ENCODE assay signal across 30 cellular contexts in the genomic region with DNA sequence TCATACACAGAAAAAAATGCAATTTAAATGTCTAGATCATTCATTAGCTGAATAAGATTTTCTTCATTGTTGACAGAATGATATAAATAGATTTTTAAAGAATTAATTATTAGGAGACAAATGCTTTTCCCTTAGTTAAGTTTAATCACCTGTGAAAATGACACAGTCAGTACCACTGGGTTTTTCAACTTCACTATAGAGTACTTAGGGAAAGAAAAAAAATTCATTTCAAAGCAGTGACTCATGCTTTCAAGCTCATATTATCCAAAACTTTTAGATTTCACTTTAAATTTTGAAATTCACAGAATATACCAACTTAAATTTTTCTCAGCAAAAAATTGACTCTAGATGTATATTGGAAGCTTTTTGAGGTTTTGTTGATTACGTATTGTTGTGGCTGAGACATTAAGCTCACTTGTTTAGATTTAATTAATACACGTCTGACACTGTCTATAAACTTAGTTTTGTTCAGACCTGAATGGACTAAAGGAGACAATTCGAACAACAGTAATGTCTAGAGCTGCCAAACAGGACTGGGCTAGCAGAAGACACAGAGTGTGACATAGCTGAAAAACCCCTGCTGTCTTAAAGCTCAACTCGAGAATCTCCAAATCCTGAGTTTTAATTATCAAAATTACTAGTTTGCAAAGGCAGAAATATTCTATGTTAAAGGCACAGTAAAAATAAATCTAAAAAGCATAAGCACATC. TPM values are rescaled to one million over a fixed set of nuclear protein-coding genes. Genes with fewer than 3 reads are reported as not detected.
DNase-seq lines count a peak whose midpoint lies in the region; ATAC-seq and TF ChIP-seq lines count a peak whose summit lies in the region.
"Had no signal": no experiment of that assay in that cellular context is flagged by ENCODE, and none has a peak within 500 bp of the region (broad histone marks: within the 10 kb centered on the region; RNA-seq: fewer than 3 reads in every experiment).

No MANE protein-coding gene starts in this region.

- ATAC-seq in left ventricle myocardium superior = peak; percentile 17
- ATAC-seq in left cardiac atrium = no peak
- ATAC-seq in GM19351 (IDR thresholded peaks at IDR 0.05; ENCODE audit: unreplicated experiment) = no peak
- no peak for ATAC-seq in T-helper 17 cell
- ATAC-seq: activated CD8-positive, alpha-beta memory T cell treated with anti-CD3 and anti-CD28 coated beads, Interleukin-2, amount 10 ng/mL, durations not matched to agents 7 days and 5 days; activated T-cell treated with anti-CD3 and anti-CD28 coated beads, Interleukin-2, amount 50 U/mL, for 72 hours; gastrocnemius medialis; HCT116; HepG2; psoas muscle had no signal

- no peak for TF ChIP-seq RAD21 in SK-N-SH (IDR thresholded peaks at IDR 0.05; ENCODE audit: low read length)

- peaks cover 5% of the 10 kb centered on the region for H3F3A ChIP-seq in SK-N-SH (replicated peaks; ENCODE audit: insufficient read depth)

- no peak overlapping the region for H3K9ac ChIP-seq in SK-N-SH

- TF ChIP-seq EP300 in SK-N-SH (IDR thresholded peaks at IDR 0.05; ENCODE audit: borderline replicate concordance in 1 of 2, low read depth in 1 of 2, low read length in 1 of 2) = no peak

- H3K9me3 ChIP-seq in SK-N-SH (no peaks in the 10 kb centered on the region), T-helper 17 cell (ENCODE audit: control insufficient read depth, low read length, poor library complexity, severe bottlenecking) (no peaks in the 10 kb centered on the region)
- H3K9me3 ChIP-seq: gastrocnemius medialis, neutrophil, psoas muscle, upper lobe of left lung had no signal

- H3K4me3 ChIP-seq in SK-N-SH (ENCODE audit: low read depth in 2 of 2, low read length in 1 of 2) (no peak overlapping the region), fibroblast of the aortic adventitia (ENCODE audit: low read depth, low read length) (no peak overlapping the region)
- H3K4me3 ChIP-seq: gastrocnemius medialis, psoas muscle, SK-N-MC, upper lobe of left lung had no signal

- H4K20me1 ChIP-seq in SK-N-SH (ENCODE audit: insufficient read depth) = no peaks in the 10 kb centered on the region

- DNase-seq in left ventricle myocardium superior (no peak), left cardiac atrium (no peak), SK-N-SH (no peak), fibroblast of the aortic adventitia (ENCODE audit: low read depth) (peak; percentile 21), type B pancreatic cell (ENCODE audit: extremely low spot score, unreplicated experiment) (no peak), T-helper 17 cell (no peak), NCI-H1092 (lab: John Stamatoyannopoulos, UW) (no peak)
- DNase-seq: activated CD4-positive, alpha-beta T cell treated with anti-CD3 and anti-CD28 coated beads, Interleukin-2, amount 50 U/mL, for 1 hour; activated CD8-positive, alpha-beta memory T cell treated with anti-CD3 and anti-CD28 coated beads, Interleukin-2, amount 10 ng/mL, durations not matched to agents 7 days and 5 days; activated naive CD4-positive, alpha-beta T cell treated with anti-CD3 and anti-CD28 coated beads for 36 hours; activated T-cell treated with anti-CD3 and anti-CD28 coated beads, Interleukin-2, amount 50 U/mL, for 72 hours; amygdala; caudate nucleus; dermis blood vessel endothelial cell; EL; erythroblast; gastrocnemius medialis; NCI-H2081 treated with DMSO at 0.1 percent for 48 hours; NCI-H524 treated with DMSO at 0.1 percent for 48 hours; psoas muscle; upper lobe of left lung had no signal

- POLR2A ChIA-PET in SK-N-SH (lab: Yijun Ruan, JAX) = no interaction called here

- CTCF ChIA-PET in SK-N-SH (lab: Yijun Ruan, JAX) = interaction anchor here (1.2 to 2.7 kb wide), 2 partner anchors 12 to 660 kb away, joined by 3 to 6 read pairs; no protein-coding TSS in a partner anchor

- peak overlapping the region; percentile 84 for H3K4me3 Mint-ChIP-seq in type B pancreatic cell
- no peak overlapping the region for H3K4me3 Mint-ChIP-seq in T-helper 17 cell
- H3K4me3 Mint-ChIP-seq: activated CD8-positive, alpha-beta memory T cell treated with anti-CD3 and anti-CD28 coated beads, Interleukin-2, amount 10 ng/mL, durations not matched to agents 7 days and 5 days; activated naive CD4-positive, alpha-beta T cell treated with anti-CD3 and anti-CD28 coated beads for 36 hours; activated T-cell treated with anti-CD3 and anti-CD28 coated beads, Interleukin-2, amount 50 U/mL, for 72 hours; T-helper 2 cell treated with Interferon-gamma antibody and Interleukin-4, amounts not matched to agents 5 μg/mL and 100 μg/mL, for 36 hours had no signal

- no peaks in the 10 kb centered on the region for H3K36me3 Mint-ChIP-seq in type B pancreatic cell
- H3K36me3 Mint-ChIP-seq in T-helper 17 cell (ENCODE audit: low read depth) = no peaks in the 10 kb centered on the region
- H3K36me3 Mint-ChIP-seq: activated CD8-positive, alpha-beta memory T cell treated with anti-CD3 and anti-CD28 coated beads, Interleukin-2, amount 10 ng/mL, durations not matched to agents 7 days and 5 days had no signal

- no peak overlapping the region for H3K4me2 ChIP-seq in SK-N-SH

- no peaks in the 10 kb centered on the region for H3K27me3 ChIP-seq in SK-N-SH (ENCODE audit: insufficient read depth)
- H3K27me3 ChIP-seq: gastrocnemius medialis, neutrophil, upper lobe of left lung had no signal

- H3K9me2 ChIP-seq in SK-N-SH = peaks cover 3% of the 10 kb centered on the region; the same call in 1 of the 2 replicates

- H3K9me3 Mint-ChIP-seq in type B pancreatic cell = no peaks in the 10 kb centered on the region
- H3K9me3 Mint-ChIP-seq: activated naive CD4-positive, alpha-beta T cell treated with anti-CD3 and anti-CD28 coated beads for 36 hours; activated T-cell treated with anti-CD3 and anti-CD28 coated beads, Interleukin-2, amount 50 U/mL, for 72 hours; T-helper 2 cell treated with Interferon-gamma antibody and Interleukin-4, amounts not matched to agents 5 μg/mL and 100 μg/mL, for 36 hours had no signal

- peaks cover 0 to 9% of the 10 kb centered on the region in 2 experiments; a peak in 3 of 4 replicates for H3K4me1 ChIP-seq in SK-N-SH (ENCODE audit: control insufficient read depth in 1 of 2, insufficient read depth in 2 of 2, low read depth in 1 of 2, low read length in 1 of 2)
- H3K4me1 ChIP-seq: gastrocnemius medialis, psoas muscle, upper lobe of left lung had no signal

- H3K36me3 ChIP-seq in SK-N-SH (replicated peaks in 1 of 2; ENCODE audit: control insufficient read depth in 1 of 2, insufficient read depth in 2 of 2, low read length in 1 of 2) = no peaks in the 10 kb centered on the region
- H3K36me3 ChIP-seq: gastrocnemius medialis, neutrophil, upper lobe of left lung had no signal

- peaks cover 13% of the 10 kb centered on the region for H3K4me1 Mint-ChIP-seq in type B pancreatic cell (ENCODE audit: unreplicated experiment)
- H3K4me1 Mint-ChIP-seq in T-helper 17 cell = no peaks in the 10 kb centered on the region
- H3K4me1 Mint-ChIP-seq: activated CD8-positive, alpha-beta memory T cell treated with anti-CD3 and anti-CD28 coated beads, Interleukin-2, amount 10 ng/mL, durations not matched to agents 7 days and 5 days had no signal

- no peaks in the 10 kb centered on the region for H3K27me3 Mint-ChIP-seq in type B pancreatic cell
- H3K27me3 Mint-ChIP-seq in T-helper 17 cell = no peaks in the 10 kb centered on the region
- H3K27me3 Mint-ChIP-seq: activated CD8-positive, alpha-beta memory T cell treated with anti-CD3 and anti-CD28 coated beads, Interleukin-2, amount 10 ng/mL, durations not matched to agents 7 days and 5 days had no signal

- no peak overlapping the region for H2AFZ ChIP-seq in SK-N-SH (ENCODE audit: low read depth)

- H3K27ac ChIP-seq in SK-N-SH (ENCODE audit: low read depth in 2 of 2, low read length in 1 of 2) = no peak overlapping the region
- H3K27ac ChIP-seq: gastrocnemius medialis, HL-60, neutrophil, psoas muscle, SK-N-MC, upper lobe of left lung, VCaP had no signal

- intact Hi-C loops in left ventricle myocardium superior (cut with micrococcal nuclease) (no loop called here), left cardiac atrium (cut with DNase I) (no loop called here)

- 62% methylated on average over 4 of the region's 4 CpGs for WGBS in SK-N-SH (ENCODE audit: low lambda C conversion rate)

- H3K27ac Mint-ChIP-seq in type B pancreatic cell (no peak overlapping the region), T-helper 17 cell (no peak overlapping the region)
- H3K27ac Mint-ChIP-seq: activated CD8-positive, alpha-beta memory T cell treated with anti-CD3 and anti-CD28 coated beads, Interleukin-2, amount 10 ng/mL, durations not matched to agents 7 days and 5 days; activated naive CD4-positive, alpha-beta T cell treated with anti-CD3 and anti-CD28 coated beads for 36 hours; activated T-cell treated with anti-CD3 and anti-CD28 coated beads, Interleukin-2, amount 50 U/mL, for 72 hours; T-helper 2 cell treated with Interferon-gamma antibody and Interleukin-4, amounts not matched to agents 5 μg/mL and 100 μg/mL, for 36 hours had no signal

- no peaks in the 10 kb centered on the region for H3K79me2 ChIP-seq in SK-N-SH (ENCODE audit: insufficient read depth)

- TF ChIP-seq CTCF in SK-N-SH (IDR thresholded peaks at IDR 0.05) (no peak), fibroblast of the aortic adventitia (IDR thresholded peaks at IDR 0.05; ENCODE audit: insufficient read depth, low read length) (no peak), type B pancreatic cell (conservative IDR thresholded peaks at IDR 0.05) (no peak)

TF ChIP-seq in SK-N-SH, 30 proteins besides CTCF, POLR2A, EP300 and RAD21:
- TF ChIP-seq JUND (IDR thresholded peaks at IDR 0.05) (peak; percentile 7; the same call in 1 of the 2 replicates), FOSL2 (IDR thresholded peaks at IDR 0.05; ENCODE audit: borderline replicate concordance, low read depth) (peak; percentile 28; the same call in 1 of the 2 replicates), SIN3A (IDR thresholded peaks at IDR 0.05; ENCODE audit: borderline replicate concordance, low read depth, low read length) (no peak)

RNA-seq across cellular contexts. Expression of a gene that starts 1.6 kb away (rescaled TPM):
- total RNA-seq in left ventricle myocardium superior (2.3 TPM), left cardiac atrium (1 to 10 TPM; 4.2 to 4.9 TPM), fibroblast of the aortic adventitia (ENCODE audit: low replicate concordance) (under 0.01 and 0.09 TPM in 2 replicates), type B pancreatic cell (ENCODE audit: low replicate concordance) (6.3 and 8.0 TPM in 2 replicates), T-helper 17 cell (not detected)
- polyA plus RNA-seq in SK-N-SH (2012; rRNA removed) = 0.02 and 0.07 TPM in 2 replicates
- 0.08 and 0.12 TPM in 2 replicates for polyA plus RNA-seq in SK-N-SH (2012; cell fraction: cytosol; rRNA removed)
- polyA plus RNA-seq in SK-N-SH (2012; cell fraction: nucleus; rRNA removed) = 0.01 and 0.04 TPM in 2 replicates
- total RNA-seq: activated CD8-positive, alpha-beta memory T cell treated with anti-CD3 and anti-CD28 coated beads, Interleukin-2, amount 10 ng/mL, durations not matched to agents 7 days and 5 days; activated naive CD4-positive, alpha-beta T cell treated with anti-CD3 and anti-CD28 coated beads for 36 hours; activated T-cell treated with anti-CD3 and anti-CD28 coated beads, Interleukin-2, amount 50 U/mL, for 72 hours; dermis blood vessel endothelial cell; gastrocnemius medialis; HepG2; kidney epithelial cell had no signal
- polyA plus RNA-seq: HepG2 had no signal
